ENCODE assay signal across 12 cellular contexts in the genomic region with DNA sequence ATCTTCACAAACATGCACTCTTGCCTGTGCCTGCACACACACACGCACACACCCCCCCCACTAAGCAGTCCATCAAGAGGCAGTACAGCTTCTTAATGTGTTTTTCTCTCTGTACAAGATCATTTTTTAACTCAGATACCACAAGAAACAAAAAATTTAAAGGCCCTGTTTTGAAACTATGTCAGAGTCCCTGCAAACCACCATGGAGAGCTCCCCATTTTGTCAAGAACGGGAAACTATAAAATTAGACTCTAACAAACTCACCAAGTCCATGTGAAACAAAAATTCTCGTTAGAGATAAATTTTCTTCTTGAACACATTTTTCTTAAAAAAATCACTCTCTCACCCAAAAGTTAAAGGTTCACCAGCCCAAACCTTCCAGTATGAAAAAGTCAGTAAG.
A peak's percentile ranks its signal among the peaks of the same experiment; 100 is the strongest.
DNase-seq lines count a peak whose midpoint lies in the region; ATAC-seq and TF ChIP-seq lines count a peak whose summit lies in the region.
"Had no signal": no experiment of that assay in that cellular context is flagged by ENCODE, and none has a peak within 500 bp of the region (broad histone marks: within the 10 kb centered on the region; RNA-seq: fewer than 3 reads in every experiment).

No MANE protein-coding gene starts in this region.

- H4K8ac ChIP-seq in H9 (replicated peaks; ENCODE audit: insufficient read length, low read depth, low read length) = no peak overlapping the region

- H3T11ph ChIP-seq in H9 (ENCODE audit: low read length) = no peak overlapping the region

- H3K4me3 ChIP-seq in HUES64 (ENCODE audit: low read length) (no peak overlapping the region), OCI-LY7 (ENCODE audit: low read depth, low read length, poor library complexity, severe bottlenecking) (no peak overlapping the region), iPS-20b (ENCODE audit: low read length) (peak overlapping the region; percentile 43; the same call in 1 of the 2 replicates), smooth muscle cell (no peak overlapping the region)

- peaks cover 4% of the 10 kb centered on the region for H3K79me1 ChIP-seq in H9 (ENCODE audit: insufficient read depth, low read depth, low read length, poor library complexity, severe bottlenecking)

- peaks cover 0 to 3% (median 0%) of the 10 kb centered on the region in 3 experiments; a peak in 1 of 7 replicates for H3K36me3 Mint-ChIP-seq in H9 (ENCODE audit: insufficient read depth in 1 of 3, low read depth in 3 of 3)

- H3K79me2 ChIP-seq in H9 (ENCODE audit: insufficient read depth, low read length) (peaks cover 33% of the 10 kb centered on the region; the same call in 1 of the 2 replicates), OCI-LY7 (ENCODE audit: insufficient read depth, low read depth, low read length) (no peaks in the 10 kb centered on the region), smooth muscle cell (ENCODE audit: low read depth) (no peaks in the 10 kb centered on the region)

- POLR2A ChIA-PET in OCI-LY7 (lab: Charles Lee) = no interaction called here

- H3K4me2 ChIP-seq in H9 (ENCODE audit: insufficient read depth, insufficient read length, low read length) = no peak overlapping the region
- H3K4me2 ChIP-seq in OCI-LY7 (ENCODE audit: low read length) = no peak overlapping the region
- no peak overlapping the region for H3K4me2 ChIP-seq in smooth muscle cell

- H3K4me3 Mint-ChIP-seq in H9 = peak overlapping the region in 1 of 2 experiments; percentile 2; a peak in 1 of 5 replicates
- H3K4me3 Mint-ChIP-seq: B cell; CD4-positive, alpha-beta T cell had no signal

- H3K18ac ChIP-seq in H9 (ENCODE audit: insufficient read length, low read depth, low read length) = no peak overlapping the region

- H3K4ac ChIP-seq in H9 (ENCODE audit: low read depth, low read length) = no peak overlapping the region

- peaks cover 3% of the 10 kb centered on the region for H3F3A ChIP-seq in smooth muscle cell (ENCODE audit: low read depth)

- no peaks in the 10 kb centered on the region for H3K9me2 ChIP-seq in OCI-LY7 (ENCODE audit: insufficient read depth, low read length)

- TF ChIP-seq CTCF in H9 (conservative IDR thresholded peaks at IDR 0.05) (no peak), OCI-LY7 (conservative IDR thresholded peaks at IDR 0.05; ENCODE audit: low read length) (no peak), smooth muscle cell (IDR thresholded peaks at IDR 0.05; ENCODE audit: borderline replicate concordance, insufficient read depth, poor library complexity, severe bottlenecking) (no peak)

- H3K36me3 ChIP-seq in HUES64 (ENCODE audit: insufficient read depth, low read length) (no peaks in the 10 kb centered on the region), OCI-LY7 (ENCODE audit: insufficient read depth, low read length) (no peaks in the 10 kb centered on the region), iPS-20b (ENCODE audit: insufficient read depth, low read depth, low read length) (no peaks in the 10 kb centered on the region), smooth muscle cell (ENCODE audit: low read depth) (no peaks in the 10 kb centered on the region)

- H3K9ac ChIP-seq in H9 (ENCODE audit: extremely low read depth, insufficient read length, low read length) = no peak overlapping the region
- H3K9ac ChIP-seq in HUES64 (ENCODE audit: low read depth, low read length) = no peak overlapping the region
- peak overlapping the region; percentile 54; the same call in 1 of the 2 replicates for H3K9ac ChIP-seq in iPS-20b (ENCODE audit: low read depth, low read length)
- no peak overlapping the region for H3K9ac ChIP-seq in smooth muscle cell (ENCODE audit: low read depth)

- H4K91ac ChIP-seq in H9 (ENCODE audit: insufficient read length, low read depth, low read length) = no peak overlapping the region

- no peaks in the 10 kb centered on the region for H4K20me1 ChIP-seq in H9 (ENCODE audit: control insufficient read depth, insufficient read depth, insufficient read length)
- H4K20me1 ChIP-seq in OCI-LY7 (ENCODE audit: insufficient read depth, low read length) = no peaks in the 10 kb centered on the region
- H4K20me1 ChIP-seq in smooth muscle cell (ENCODE audit: low read depth) = no peaks in the 10 kb centered on the region

- no peak overlapping the region for H2AFZ ChIP-seq in H9 (ENCODE audit: low read length)
- H2AFZ ChIP-seq in OCI-LY7 (ENCODE audit: low read length) = no peak overlapping the region
- no peak overlapping the region for H2AFZ ChIP-seq in smooth muscle cell (ENCODE audit: low read depth)

- no peaks in the 10 kb centered on the region for H3K27me3 Mint-ChIP-seq in H9 (ENCODE audit: low read depth)
- H3K27me3 Mint-ChIP-seq: B cell; CD4-positive, alpha-beta T cell had no signal

- no peaks in the 10 kb centered on the region for H3K23me2 ChIP-seq in H9 (ENCODE audit: insufficient read length, low read depth, low read length, poor library complexity, severe bottlenecking)

- no peak overlapping the region for H3K56ac ChIP-seq in H9 (ENCODE audit: insufficient read length, low read depth, low read length)

- H3K9me3 Mint-ChIP-seq in H9 = no peaks in the 10 kb centered on the region

- no peak overlapping the region for H2BK12ac ChIP-seq in H9 (ENCODE audit: insufficient read length, low read depth, low read length)

- no peak overlapping the region for H4K5ac ChIP-seq in H9 (ENCODE audit: insufficient read length, low read depth, low read length)

- ATAC-seq in GM21786 (IDR thresholded peaks at IDR 0.05; ENCODE audit: unreplicated experiment) = no peak

- H2BK15ac ChIP-seq in H9 (ENCODE audit: low read depth, low read length) = no peak overlapping the region

- no peak overlapping the region for H3K14ac ChIP-seq in H9 (ENCODE audit: insufficient read depth, low read length)

- H3K27ac ChIP-seq in H9 (ENCODE audit: insufficient read length, low read depth, low read length) (no peak overlapping the region), HUES64 (ENCODE audit: low read depth, low read length) (peak overlapping the region; percentile 70; the same call in 1 of the 2 replicates), OCI-LY7 (ENCODE audit: low read depth, low read length, poor library complexity, severe bottlenecking) (peak overlapping the region; percentile 27), iPS-20b (ENCODE audit: low read length) (peak overlapping the region; percentile 23), smooth muscle cell (ENCODE audit: low read depth) (no peak overlapping the region)

- H2BK120ac ChIP-seq in H9 (ENCODE audit: low read depth, low read length, poor library complexity, severe bottlenecking) = no peak overlapping the region

- no peak overlapping the region for H2AK5ac ChIP-seq in H9 (ENCODE audit: insufficient read length, low read length)

- BruUV-seq in OCI-LY7 (replicated peaks; lab: Mats Ljungman, UMichigan) = no TSS peak

- no peak overlapping the region for H2BK20ac ChIP-seq in H9 (ENCODE audit: low read depth, low read length, poor library complexity, severe bottlenecking)

- CTCF ChIA-PET in OCI-LY7 (lab: Charles Lee; ENCODE audit: unreplicated experiment) = no interaction called here

- H3K27me3 ChIP-seq in H9 (ENCODE audit: insufficient read depth, low read length) (no peaks in the 10 kb centered on the region), HUES64 (ENCODE audit: insufficient read depth, low read length) (no peaks in the 10 kb centered on the region), iPS-20b (ENCODE audit: insufficient read depth, low read length) (no peaks in the 10 kb centered on the region), smooth muscle cell (ENCODE audit: low read depth) (no peaks in the 10 kb centered on the region)

- no CpG with 5 or more reads among the region's 3 CpGs for WGBS in H9 (ENCODE audit: extremely low coverage, insufficient read length, low lambda C conversion rate)
- WGBS in HUES64 = 86% methylated on average over 3 of the region's 3 CpGs
- 72% methylated on average over 3 of the region's 3 CpGs for WGBS in smooth muscle cell (ENCODE audit: low lambda C conversion rate)

- H3K9me3 ChIP-seq in H9 (ENCODE audit: control insufficient read depth, low read depth, low read length) (no peaks in the 10 kb centered on the region), HUES64 (ENCODE audit: insufficient read depth, low read depth, low read length) (no peaks in the 10 kb centered on the region), OCI-LY7 (ENCODE audit: low read length) (no peaks in the 10 kb centered on the region), iPS-20b (ENCODE audit: insufficient read depth, low read depth, low read length) (no peaks in the 10 kb centered on the region), smooth muscle cell (replicated peaks; ENCODE audit: low read depth) (no peaks in the 10 kb centered on the region)

- intact Hi-C loops in OCI-LY7 (cut with micrococcal nuclease; ENCODE audit: unreplicated experiment) = no loop called here

- no peak overlapping the region for H2BK5ac ChIP-seq in H9 (ENCODE audit: insufficient read length, low read length)

- no peak overlapping the region for H3K23ac ChIP-seq in H9 (ENCODE audit: insufficient read length, low read depth, low read length)

- H3K27ac Mint-ChIP-seq in H9 = peak overlapping the region; percentile 26 to 97 (median 45); a peak in 6 of 7 replicates
- H3K27ac Mint-ChIP-seq: B cell; CD4-positive, alpha-beta T cell had no signal

- peaks cover 47% of the 10 kb centered on the region for H3K4me1 ChIP-seq in H9 (ENCODE audit: insufficient read depth, low read length)
- peaks cover 69% of the 10 kb centered on the region for H3K4me1 ChIP-seq in HUES64 (ENCODE audit: insufficient read depth, low read length)
- H3K4me1 ChIP-seq in OCI-LY7 (ENCODE audit: insufficient read depth, low read length, poor library complexity, severe bottlenecking) = no peaks in the 10 kb centered on the region
- H3K4me1 ChIP-seq in iPS-20b (ENCODE audit: insufficient read depth, low read length) = peaks cover 62% of the 10 kb centered on the region
- peaks cover 18% of the 10 kb centered on the region for H3K4me1 ChIP-seq in smooth muscle cell (ENCODE audit: low read depth)

- DNase-seq in H9 (no peak), OCI-LY7 (ENCODE audit: low spot score) (peak; percentile 2), smooth muscle cell (lab: John Stamatoyannopoulos, UW; ENCODE audit: unreplicated experiment) (no peak)
- DNase-seq in stimulated activated CD4-positive, alpha-beta T cell treated with anti-CD3 and anti-CD28 coated beads, Interleukin-1b, Interleukin-23, amount 100 ng/mL, for 48 hours = no peak
- DNase-seq: C1 segment of cervical spinal cord; CD4-positive, alpha-beta T cell; DND-41; GDM1 had no signal

- H3K4me1 Mint-ChIP-seq in H9 = peaks cover 71 to 78% of the 10 kb centered on the region in 2 experiments
- H3K4me1 Mint-ChIP-seq: B cell had no signal

Comparison
In these comparisons a context has a peak if more than half of its experiments do, and no peak if none do; other contexts are left out.
1. H3K27ac ChIP-seq: peak in HUES64 (single experiment), OCI-LY7 (single experiment) and iPS-20b (single experiment); none in H9 (single experiment) and smooth muscle cell (single experiment).